10 cellular contexts compared by ENCODE assay signal in the genomic region with DNA sequence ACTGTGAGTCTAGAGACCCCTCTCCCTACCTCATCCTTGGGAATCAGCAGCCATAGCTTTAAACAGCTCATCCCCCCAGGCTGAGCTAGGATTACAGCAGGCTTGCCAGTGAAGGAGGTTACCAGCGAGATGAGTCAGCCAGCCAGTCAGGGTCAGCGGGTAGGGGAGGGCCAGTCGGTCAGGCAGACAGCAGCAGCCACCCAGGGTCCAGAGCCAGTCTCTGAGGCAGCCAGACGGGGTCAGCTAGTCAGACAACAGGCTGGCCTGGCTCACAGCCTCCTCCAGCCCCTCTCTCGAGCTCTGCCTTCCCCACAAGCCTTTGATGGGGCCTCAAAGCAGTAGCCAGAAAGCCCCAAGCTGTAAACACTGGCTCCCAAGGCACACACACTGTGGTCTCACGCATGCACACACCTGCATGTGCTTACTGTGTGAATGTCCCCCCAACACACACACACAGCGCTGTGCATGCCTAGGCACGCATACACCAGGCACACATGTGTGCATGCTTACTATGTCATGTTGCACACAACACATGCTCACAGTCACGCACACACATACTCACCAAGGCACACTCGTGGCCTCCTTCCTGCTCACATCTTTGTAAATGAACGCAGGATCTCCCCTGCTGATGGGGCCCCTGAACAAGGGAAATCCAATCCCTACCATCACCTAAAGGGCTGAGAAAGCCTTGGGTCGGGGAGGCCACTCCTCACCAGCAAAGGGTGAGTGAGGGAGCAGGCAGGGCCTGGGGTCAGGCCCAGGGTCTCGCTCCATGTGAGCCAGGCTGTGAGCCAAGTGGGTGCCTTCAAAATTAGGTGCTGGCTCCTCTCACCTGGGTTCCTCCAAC.
DNase-seq lines count a peak whose midpoint lies in the region; ATAC-seq and TF ChIP-seq lines count a peak whose summit lies in the region.
"Had no signal": no experiment of that assay in that cellular context is flagged by ENCODE, and none has a peak within 500 bp of the region (broad histone marks: within the 10 kb centered on the region; RNA-seq: fewer than 3 reads in every experiment).

No MANE protein-coding gene starts in this region.

- H3K4me3 Mint-ChIP-seq in stimulated activated naive CD8-positive, alpha-beta T cell treated with anti-CD3 and anti-CD28 coated beads, Interleukin-15, amount 100 ng/mL, for 72 hours: no peak overlapping the region

- peak; percentile 29 for ATAC-seq in stimulated activated naive CD8-positive, alpha-beta T cell treated with anti-CD3 and anti-CD28 coated beads, Interleukin-15, amount 100 ng/mL, for 72 hours
- ATAC-seq in stimulated activated naive CD8-positive, alpha-beta T cell treated with anti-CD3 and anti-CD28 coated beads, Interleukin-15, Interleukin-2, amounts not matched to agents 100 U/mL and 50 U/mL, for 24 hours: no peak
- ATAC-seq in SK-N-SH treated with all-trans-retinoic acid at 6 μM for 48 hours: peak; percentile 93
- ATAC-seq in HG03159 (IDR thresholded peaks at IDR 0.05; ENCODE audit: unreplicated experiment): no peak
- ATAC-seq in HG02798 (IDR thresholded peaks at IDR 0.05; ENCODE audit: poor library complexity, unreplicated experiment): no peak
- no peak for ATAC-seq in GM21529 (IDR thresholded peaks at IDR 0.05; ENCODE audit: unreplicated experiment)
- ATAC-seq: left lobe of liver had no signal

- H3K4me1 Mint-ChIP-seq in stimulated activated naive CD8-positive, alpha-beta T cell treated with anti-CD3 and anti-CD28 coated beads, Interleukin-15, amount 100 ng/mL, for 72 hours: no peaks in the 10 kb centered on the region

- peaks cover 15% of the 10 kb centered on the region for H3K27me3 Mint-ChIP-seq in stimulated activated naive CD8-positive, alpha-beta T cell treated with anti-CD3 and anti-CD28 coated beads, Interleukin-15, amount 100 ng/mL, for 72 hours

- no peak for DNase-seq in stimulated activated naive CD8-positive, alpha-beta T cell treated with anti-CD3 and anti-CD28 coated beads, Interleukin-15, amount 100 ng/mL, for 72 hours
- no peak for DNase-seq in stimulated activated naive CD8-positive, alpha-beta T cell treated with anti-CD3 and anti-CD28 coated beads, Interleukin-15, Interleukin-2, amounts not matched to agents 100 U/mL and 50 U/mL, for 24 hours
- DNase-seq in glomerular visceral epithelial cell (ENCODE audit: extremely low spot score) (peak; percentile 56), GM19238 (ENCODE audit: insufficient read length, low spot score) (no peak)
- DNase-seq: colonic mucosa had no signal

- no peaks in the 10 kb centered on the region for H3K9me3 Mint-ChIP-seq in stimulated activated naive CD8-positive, alpha-beta T cell treated with anti-CD3 and anti-CD28 coated beads, Interleukin-15, amount 100 ng/mL, for 72 hours

- H3K27ac Mint-ChIP-seq in stimulated activated naive CD8-positive, alpha-beta T cell treated with anti-CD3 and anti-CD28 coated beads, Interleukin-15, amount 100 ng/mL, for 72 hours: peak overlapping the region in 1 of 2 donors; percentile 69

TF ChIP-seq in SK-N-SH treated with all-trans-retinoic acid at 6 μM for 48 hours, 23 proteins besides CTCF, POLR2A, EP300 and RAD21:
- TF ChIP-seq PATZ1 (CRISPR knock-in tag; IDR thresholded peaks at IDR 0.05; ENCODE audit: borderline replicate concordance) (no peak), BACH2 (CRISPR knock-in tag; IDR thresholded peaks at IDR 0.05; ENCODE audit: borderline replicate concordance) (no peak), ESRRG (CRISPR knock-in tag; IDR thresholded peaks at IDR 0.05) (no peak), ISL1 (CRISPR knock-in tag; IDR thresholded peaks at IDR 0.05) (no peak), ARNTL (CRISPR knock-in tag; IDR thresholded peaks at IDR 0.05; ENCODE audit: borderline replicate concordance, low read depth) (no peak), CSRNP3 (CRISPR knock-in tag; IDR thresholded peaks at IDR 0.05) (no peak)
- TF ChIP-seq, protein P1, sequence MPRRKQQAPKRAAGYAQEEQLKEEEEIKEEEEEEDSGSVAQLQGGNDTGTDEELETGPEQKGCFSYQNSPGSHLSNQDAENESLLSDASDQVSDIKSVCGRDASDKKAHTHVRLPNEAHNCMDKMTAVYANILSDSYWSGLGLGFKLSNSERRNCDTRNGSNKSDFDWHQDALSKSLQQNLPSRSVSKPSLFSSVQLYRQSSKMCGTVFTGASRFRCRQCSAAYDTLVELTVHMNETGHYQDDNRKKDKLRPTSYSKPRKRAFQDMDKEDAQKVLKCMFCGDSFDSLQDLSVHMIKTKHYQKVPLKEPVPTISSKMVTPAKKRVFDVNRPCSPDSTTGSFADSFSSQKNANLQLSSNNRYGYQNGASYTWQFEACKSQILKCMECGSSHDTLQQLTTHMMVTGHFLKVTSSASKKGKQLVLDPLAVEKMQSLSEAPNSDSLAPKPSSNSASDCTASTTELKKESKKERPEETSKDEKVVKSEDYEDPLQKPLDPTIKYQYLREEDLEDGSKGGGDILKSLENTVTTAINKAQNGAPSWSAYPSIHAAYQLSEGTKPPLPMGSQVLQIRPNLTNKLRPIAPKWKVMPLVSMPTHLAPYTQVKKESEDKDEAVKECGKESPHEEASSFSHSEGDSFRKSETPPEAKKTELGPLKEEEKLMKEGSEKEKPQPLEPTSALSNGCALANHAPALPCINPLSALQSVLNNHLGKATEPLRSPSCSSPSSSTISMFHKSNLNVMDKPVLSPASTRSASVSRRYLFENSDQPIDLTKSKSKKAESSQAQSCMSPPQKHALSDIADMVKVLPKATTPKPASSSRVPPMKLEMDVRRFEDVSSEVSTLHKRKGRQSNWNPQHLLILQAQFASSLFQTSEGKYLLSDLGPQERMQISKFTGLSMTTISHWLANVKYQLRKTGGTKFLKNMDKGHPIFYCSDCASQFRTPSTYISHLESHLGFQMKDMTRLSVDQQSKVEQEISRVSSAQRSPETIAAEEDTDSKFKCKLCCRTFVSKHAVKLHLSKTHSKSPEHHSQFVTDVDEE (CRISPR knock-in tag; IDR thresholded peaks at IDR 0.05): no peak

Comparison
In these comparisons a context has a peak if more than half of its experiments do, and no peak if none do; other contexts are left out.
1. ATAC-seq: peak in stimulated activated naive CD8-positive, alpha-beta T cell treated with anti-CD3 and anti-CD28 coated beads, Interleukin-15, amount 100 ng/mL, for 72 hours (single experiment) and SK-N-SH treated with all-trans-retinoic acid at 6 μM for 48 hours (single experiment); none in stimulated activated naive CD8-positive, alpha-beta T cell treated with anti-CD3 and anti-CD28 coated beads, Interleukin-15, Interleukin-2, amounts not matched to agents 100 U/mL and 50 U/mL, for 24 hours (single experiment), HG03159 (single experiment), HG02798 (single experiment) and GM21529 (single experiment).